ENCODE assay signal across 1 cellular context in genomic region chr3:129014148-129014547, GRCh38.
TF ChIP-seq lines count a peak whose summit lies in the region.

No MANE protein-coding gene starts in this region.

TF ChIP-seq in liver, 16 proteins besides CTCF, POLR2A, EP300 and RAD21 (continued from another document):
- no peak for TF ChIP-seq REST (IDR thresholded peaks at IDR 0.05)
